ENCODE assay signal across 10 cellular contexts in genomic region chr17:15966879-15967248, GRCh38. TPM values are rescaled to one million over a fixed set of nuclear protein-coding genes. Genes with fewer than 3 reads are reported as not detected.
DNase-seq lines count a peak whose midpoint lies in the region; ATAC-seq and TF ChIP-seq lines count a peak whose summit lies in the region.
"Had no signal": no experiment of that assay in that cellular context is flagged by ENCODE, and none has a peak within 500 bp of the region (broad histone marks: within the 10 kb centered on the region; RNA-seq: fewer than 3 reads in every experiment).

No MANE protein-coding gene starts in this region.

- ATAC-seq in GM18868 (IDR thresholded peaks at IDR 0.05; ENCODE audit: unreplicated experiment) = no peak

- DNase-seq in Caki2 (ENCODE audit: low read depth) (peak; percentile 82), NCI-H510A (lab: John Stamatoyannopoulos, UW) (peak; percentile 33), endothelial cell (ENCODE audit: low spot score) (no peak), nephron progenitor cell (peak; percentile 23), GF-D8 (lab: John Stamatoyannopoulos, UW) (no peak), middle frontal gyrus (ENCODE audit: extremely low spot score, low spot score) (no peak), GM19240 (ENCODE audit: insufficient read length, low spot score) (no peak)
- DNase-seq: NCI-H446 treated with DMSO at 0.1 percent for 48 hours; stimulated activated CD4-positive, alpha-beta T cell treated with anti-CD3 and anti-CD28 coated beads, Interleukin-15, amount 100 ng/mL, for 24 hours had no signal

- in situ Hi-C loops in Caki2 (cut with HindIII; ENCODE audit: low pct_unique_long_range_greater_than_20kb, low sequenced_read_pairs) = no loop called here

- H3K36me3 Mint-ChIP-seq in endothelial cell (ENCODE audit: low read depth, unreplicated experiment) (no peaks in the 10 kb centered on the region), nephron progenitor cell (ENCODE audit: low read depth) (no peaks in the 10 kb centered on the region)

- TF ChIP-seq CTCF in endothelial cell (IDR thresholded peaks at IDR 0.05; ENCODE audit: unreplicated experiment) = no peak
- no peak for TF ChIP-seq CTCF in nephron progenitor cell (IDR thresholded peaks at IDR 0.05)

- H3K27ac Mint-ChIP-seq in endothelial cell (ENCODE audit: unreplicated experiment) (peak overlapping the region; percentile 94), nephron progenitor cell (peak overlapping the region; percentile 59)

- H3K9me3 Mint-ChIP-seq in endothelial cell (ENCODE audit: unreplicated experiment) = no peaks in the 10 kb centered on the region
- H3K9me3 Mint-ChIP-seq in nephron progenitor cell = no peaks in the 10 kb centered on the region

- H3K4me3 Mint-ChIP-seq in endothelial cell (ENCODE audit: unreplicated experiment) = peak overlapping the region; percentile 33
- H3K4me3 Mint-ChIP-seq in nephron progenitor cell = peak overlapping the region; percentile 56

- H3K27me3 Mint-ChIP-seq in endothelial cell (ENCODE audit: unreplicated experiment) (peaks cover 6% of the 10 kb centered on the region), nephron progenitor cell (ENCODE audit: low read depth, poor library complexity) (peaks cover 9% of the 10 kb centered on the region)

- H3K4me1 Mint-ChIP-seq in endothelial cell (ENCODE audit: unreplicated experiment) = peaks cover 28% of the 10 kb centered on the region
- peaks cover 29% of the 10 kb centered on the region for H3K4me1 Mint-ChIP-seq in nephron progenitor cell

RNA-seq across cellular contexts. Expression of gene ADORA2B, which starts 21.9 kb away (rescaled TPM):
- total RNA-seq in Caki2 (2014; rRNA removed; shearing (Covaris generic); ENCODE audit: low replicate concordance) = 57.2 and 60.0 TPM in 2 replicates
- 5.2 TPM for total RNA-seq in endothelial cell (ENCODE audit: unreplicated experiment)

RNA-seq across cellular contexts. Expression of gene ZSWIM7, which starts 32.6 kb away (rescaled TPM):
- total RNA-seq in Caki2 (2014; rRNA removed; shearing (Covaris generic); ENCODE audit: low replicate concordance) = 3.2 and 7.8 TPM in 2 replicates
- total RNA-seq in endothelial cell (ENCODE audit: unreplicated experiment) = 39.4 TPM

RNA-seq across cellular contexts. Expression of gene TTC19, which starts 32.8 kb away (rescaled TPM):
- 21.5 and 24.5 TPM in 2 replicates for total RNA-seq in Caki2 (2014; rRNA removed; shearing (Covaris generic); ENCODE audit: low replicate concordance)
- total RNA-seq in endothelial cell (ENCODE audit: unreplicated experiment) = 29.6 TPM

Comparison
In these comparisons a context has a peak if more than half of its experiments do, and no peak if none do; other contexts are left out.
1. DNase-seq: peak in Caki2 (single experiment), NCI-H510A (single experiment) and nephron progenitor cell (single experiment); none in endothelial cell (single experiment), GF-D8 (single experiment), middle frontal gyrus (single experiment) and GM19240 (single experiment).